7 cellular contexts compared by ENCODE assay signal in genomic region chr14:65850429-65851145, GRCh38.
DNase-seq lines count a peak whose midpoint lies in the region; ATAC-seq and TF ChIP-seq lines count a peak whose summit lies in the region.

No MANE protein-coding gene starts in this region.

- H3K27ac ChIP-seq in gastroesophageal sphincter: no peak overlapping the region

- no peaks in the 10 kb centered on the region for H3K9me3 ChIP-seq in gastroesophageal sphincter

- peak overlapping the region; percentile 50 for H3K4me3 Mint-ChIP-seq in central memory CD8-positive, alpha-beta T cell

- H3K9me3 Mint-ChIP-seq in central memory CD8-positive, alpha-beta T cell: no peaks in the 10 kb centered on the region

- no peak for TF ChIP-seq POLR2A in gastroesophageal sphincter (IDR thresholded peaks at IDR 0.05)

- H3K36me3 ChIP-seq in gastroesophageal sphincter: no peaks in the 10 kb centered on the region

- H3K4me1 ChIP-seq in gastroesophageal sphincter: no peaks in the 10 kb centered on the region

- peaks cover 3% of the 10 kb centered on the region for H3K36me3 Mint-ChIP-seq in central memory CD8-positive, alpha-beta T cell (ENCODE audit: insufficient read depth)

- no peaks in the 10 kb centered on the region for H3K27me3 Mint-ChIP-seq in central memory CD8-positive, alpha-beta T cell

- peak; percentile 46 for ATAC-seq in central memory CD8-positive, alpha-beta T cell (replicated peaks; ENCODE audit: extremely low read depth, poor library complexity, severe bottlenecking)
- ATAC-seq in HG03469 (IDR thresholded peaks at IDR 0.05; ENCODE audit: unreplicated experiment) (no peak), gastroesophageal sphincter (no peak)

- DNase-seq in NCI-H2107 treated with DMSO at 0.1 percent for 48 hours (lab: John Stamatoyannopoulos, UW; ENCODE audit: unreplicated experiment) (peak; percentile 89), putamen (ENCODE audit: low spot score) (no peak)
- DNase-seq in activated CD4-positive, alpha-beta T cell treated with anti-CD3 and anti-CD28 coated beads for 24 hours (ENCODE audit: low read depth in 2 of 2): peak; percentile 25 to 39
- DNase-seq in central memory CD8-positive, alpha-beta T cell (ENCODE audit: low spot score in 2 of 2): peak in 1 of 2 donors; percentile 25
- DNase-seq in stimulated activated CD8-positive, alpha-beta memory T cell treated with anti-CD3 and anti-CD28 coated beads, Interleukin-7, amount 100 ng/mL, for 1 hour (ENCODE audit: low read depth in 2 of 2): peak; percentile 22 to 23

- no peak for TF ChIP-seq CTCF in gastroesophageal sphincter (IDR thresholded peaks at IDR 0.05)

- H3K4me1 Mint-ChIP-seq in central memory CD8-positive, alpha-beta T cell: peaks cover 48% of the 10 kb centered on the region

- no peak for TF ChIP-seq EP300 in gastroesophageal sphincter (IDR thresholded peaks at IDR 0.05)

- no peaks in the 10 kb centered on the region for H3K27me3 ChIP-seq in gastroesophageal sphincter

- 73 to 83% methylated on average over 7 to 9 of the region's 10 CpGs for WGBS in gastroesophageal sphincter (ENCODE audit: low coverage in 1 of 2), 2 donors

- no peak overlapping the region for H3K4me3 ChIP-seq in gastroesophageal sphincter

- peak overlapping the region; percentile 87 for H3K27ac Mint-ChIP-seq in central memory CD8-positive, alpha-beta T cell (ENCODE audit: low read depth)
